In the genomic region with DNA sequence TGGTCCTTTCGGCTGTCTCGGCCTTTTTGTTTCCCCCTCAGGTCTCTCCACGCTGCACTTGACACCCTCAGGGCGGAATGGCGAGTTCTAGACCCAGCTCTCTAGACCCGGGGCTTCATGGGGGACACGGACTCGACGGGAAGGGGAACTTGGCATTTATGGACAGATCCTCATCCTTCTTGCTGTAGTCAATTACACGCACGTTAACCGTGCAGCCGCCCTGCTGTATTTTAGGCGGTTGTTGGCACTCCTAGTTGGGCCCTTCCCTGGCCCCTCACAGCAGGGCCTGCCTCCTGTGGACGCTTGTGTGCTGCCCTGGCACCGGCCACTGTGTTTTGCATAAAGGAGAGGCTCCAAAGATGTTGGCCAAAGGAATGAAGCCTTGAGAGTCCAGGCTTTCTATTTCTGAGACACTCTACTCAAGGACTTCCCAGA, we compare ENCODE assay signal across 8 cellular contexts. TPM values are rescaled to one million over a fixed set of nuclear protein-coding genes. Genes with fewer than 3 reads are reported as not detected.
DNase-seq lines count a peak whose midpoint lies in the region; ATAC-seq and TF ChIP-seq lines count a peak whose summit lies in the region.

No MANE protein-coding gene starts in this region.

- H3K27me3 ChIP-seq in SJSA1 (replicated peaks) (no peaks in the 10 kb centered on the region), dorsolateral prefrontal cortex (no peaks in the 10 kb centered on the region), thymus (ENCODE audit: control insufficient read depth, insufficient read depth) (no peaks in the 10 kb centered on the region)

- H3K4me3 ChIP-seq in SJSA1 (peak overlapping the region; percentile 89), dorsolateral prefrontal cortex (peak overlapping the region; percentile 50 to 90 (median 77)), thymus (ENCODE audit: low read length) (peak overlapping the region; percentile 94)

- no peak overlapping the region for H3K27ac ChIP-seq in SJSA1
- peak overlapping the region in 58 of 59 donors; percentile 6 to 95 (median 84) for H3K27ac ChIP-seq in dorsolateral prefrontal cortex
- peak overlapping the region; percentile 69 for H3K27ac ChIP-seq in thymus (ENCODE audit: low read depth)

- ATAC-seq in GM19351 (IDR thresholded peaks at IDR 0.05; ENCODE audit: unreplicated experiment) = peak; percentile 2

- intact Hi-C loops in dorsolateral prefrontal cortex (cut with DNase I) = no loop called here

- H3K36me3 ChIP-seq in SJSA1 (peaks cover 17% of the 10 kb centered on the region), thymus (ENCODE audit: control insufficient read depth, insufficient read depth) (no peaks in the 10 kb centered on the region)

- no peak for TF ChIP-seq CTCF in dorsolateral prefrontal cortex (IDR thresholded peaks at IDR 0.05 in 54 of 56, conservative IDR thresholded peaks at IDR 0.05 in 2 of 56; ENCODE audit: low read depth in 1 of 56, partially characterized antibody in 56 of 56)

- 47% methylated on average over 16 of the region's 16 CpGs for WGBS in thymus

- DNase-seq in Ammon's horn (ENCODE audit: low spot score) (peak; percentile 40), SJSA1 (ENCODE audit: low read depth in 1 of 2, low spot score in 2 of 2) (no peak), dorsolateral prefrontal cortex (peak in 3 of 10 donors; percentile 3 to 47 (median 44)), lung microvascular endothelial cell (ENCODE audit: low read depth in 2 of 2) (peak; percentile 6 to 22), cortex of kidney (lab: John Stamatoyannopoulos, UW) (no peak), NCI-H510A (lab: John Stamatoyannopoulos, UW) (no peak)

- no peaks in the 10 kb centered on the region; the same call in 1 of the 2 replicates for H3K9me3 ChIP-seq in SJSA1 (replicated peaks)
- H3K9me3 ChIP-seq in thymus (ENCODE audit: control insufficient read depth) = no peaks in the 10 kb centered on the region

- H3K4me1 ChIP-seq in SJSA1 (replicated peaks) = peaks cover 15% of the 10 kb centered on the region
- peaks cover 7% of the 10 kb centered on the region for H3K4me1 ChIP-seq in thymus (ENCODE audit: control insufficient read depth, insufficient read depth, low read length)

RNA-seq across cellular contexts. Expression of a gene that starts 0.6 kb away (rescaled TPM):
- 108 and 157 TPM in 2 replicates for total RNA-seq in SJSA1 (2014; rRNA removed; shearing (Covaris generic))
- 10 to 100 TPM in 75 of 120 experiments, 1 to 10 TPM in 45; 4.1 to 28.8 (median 11.0) TPM for total RNA-seq in dorsolateral prefrontal cortex
- total RNA-seq in lung microvascular endothelial cell = 8.3 and 10.9 TPM in 2 replicates
- 62.0 TPM for polyA plus RNA-seq in thymus

Comparison
In these comparisons a context has a peak if more than half of its experiments do, and no peak if none do; other contexts are left out.
1. DNase-seq: peak in Ammon's horn (single experiment) and lung microvascular endothelial cell (2 of 2); none in SJSA1 (0 of 2), cortex of kidney (single experiment) and NCI-H510A (single experiment).
2. Peak in every context shown above with its lines, with median percentiles within 50 percentile points of each other: H3K4me3 ChIP-seq.